Comparison of ENCODE assay signal across 20 cellular contexts in the genomic region with DNA sequence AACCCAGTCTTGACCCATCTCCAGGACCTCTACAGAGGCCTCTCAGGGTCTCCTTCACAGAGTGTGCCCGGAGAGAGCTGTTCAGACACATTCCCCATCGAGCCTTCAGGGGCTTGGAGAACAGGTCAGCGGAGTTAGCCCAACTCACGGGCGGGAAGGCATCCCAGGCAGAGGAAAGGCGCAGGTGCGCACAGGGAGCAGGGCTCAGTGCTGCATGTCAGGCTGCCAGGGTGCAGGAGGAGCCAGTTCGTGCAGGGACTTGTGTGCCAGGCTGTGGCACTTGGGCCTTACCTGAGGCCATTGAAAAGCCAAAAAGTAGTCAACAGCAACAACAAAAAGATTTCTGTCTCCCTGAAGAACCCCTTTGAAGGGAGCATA.
A peak's percentile ranks its signal among the peaks of the same experiment; 100 is the strongest.
DNase-seq lines count a peak whose midpoint lies in the region; ATAC-seq and TF ChIP-seq lines count a peak whose summit lies in the region.
"Had no signal": no experiment of that assay in that cellular context is flagged by ENCODE, and none has a peak within 500 bp of the region (broad histone marks: within the 10 kb centered on the region; RNA-seq: fewer than 3 reads in every experiment).

No MANE protein-coding gene starts in this region.

- no peak for TF ChIP-seq EP300 in gastroesophageal sphincter (IDR thresholded peaks at IDR 0.05)

- CTCF ChIA-PET in MCF 10A (lab: Yijun Ruan, JAX): no interaction called here

- H3K36me3 ChIP-seq in breast epithelium: no peaks in the 10 kb centered on the region
- H3K36me3 ChIP-seq in gastroesophageal sphincter: peaks cover 0 to 19% of the 10 kb centered on the region in 2 donors
- no peaks in the 10 kb centered on the region for H3K36me3 ChIP-seq in uterus

- WGBS in gastroesophageal sphincter (ENCODE audit: low coverage in 1 of 2), 2 donors: 100% methylated on average over 1 of the region's 8 CpGs; no CpG with 5 or more reads in 1 of the 2 donors

- H3K36me3 Mint-ChIP-seq in MCF 10A (ENCODE audit: insufficient read depth, unreplicated experiment): peaks cover 36% of the 10 kb centered on the region

- BruUV-seq in MCF 10A (replicated peaks; lab: Mats Ljungman, UMichigan): no TSS peak

- ATAC-seq in gastroesophageal sphincter (no peak), sciatic nerve (peak; percentile 11)
- ATAC-seq: GM12878, K562 had no signal

- H3K27me3 Mint-ChIP-seq in MCF 10A (ENCODE audit: insufficient read depth, unreplicated experiment): no peaks in the 10 kb centered on the region

- no peaks in the 10 kb centered on the region for H3K9me3 ChIP-seq in breast epithelium
- H3K9me3 ChIP-seq in gastroesophageal sphincter: no peaks in the 10 kb centered on the region
- H3K9me3 ChIP-seq in uterus: no peaks in the 10 kb centered on the region

- POLR2A ChIA-PET in MCF 10A (lab: Yijun Ruan, JAX): interaction anchor here (0.6 kb wide), 1 partner anchor 8 kb away, joined by 3 read pairs; no protein-coding TSS in a partner anchor

- H3K27ac Mint-ChIP-seq in MCF 10A (ENCODE audit: low read depth, unreplicated experiment): no peak overlapping the region
- H3K27ac Mint-ChIP-seq: activated CD4-positive, alpha-beta memory T cell treated with anti-CD3 and anti-CD28 coated beads, Interleukin-2, amount 10 ng/mL, durations not matched to agents 7 days and 5 days had no signal

- TF ChIP-seq CTCF in breast epithelium (IDR thresholded peaks at IDR 0.05): no peak
- no peak for TF ChIP-seq CTCF in MCF 10A (IDR thresholded peaks at IDR 0.05; ENCODE audit: unreplicated experiment)
- TF ChIP-seq CTCF in gastroesophageal sphincter (IDR thresholded peaks at IDR 0.05): no peak
- no peak for TF ChIP-seq CTCF in uterus (IDR thresholded peaks at IDR 0.05)

- intact Hi-C loops in breast epithelium (cut with DNase I; ENCODE audit: low total_unique reads): loop anchor here (10.0 kb wide), 1 partner anchor 115 kb away; a partner anchor contains a TSS
- intact Hi-C loops in MCF 10A (cut with micrococcal nuclease): no loop called here
- intact Hi-C loops in sciatic nerve (cut with DNase I): no loop called here
- intact Hi-C loops in uterus (cut with DNase I; ENCODE audit: low total_unique reads): loop anchor here (10.0 kb wide), 1 partner anchor 115 kb away; a partner anchor contains a TSS

- no peaks in the 10 kb centered on the region for H3K9me3 Mint-ChIP-seq in MCF 10A (ENCODE audit: unreplicated experiment)
- H3K9me3 Mint-ChIP-seq: activated CD4-positive, alpha-beta memory T cell treated with anti-CD3 and anti-CD28 coated beads, Interleukin-2, amount 10 ng/mL, durations not matched to agents 7 days and 5 days had no signal

- H3K4me1 Mint-ChIP-seq in MCF 10A (ENCODE audit: insufficient read depth, unreplicated experiment): peaks cover 10% of the 10 kb centered on the region
- H3K4me1 Mint-ChIP-seq: activated CD4-positive, alpha-beta memory T cell treated with anti-CD3 and anti-CD28 coated beads, Interleukin-2, amount 10 ng/mL, durations not matched to agents 7 days and 5 days had no signal

- TF ChIP-seq POLR2A in breast epithelium (IDR thresholded peaks at IDR 0.05) (no peak), gastroesophageal sphincter (IDR thresholded peaks at IDR 0.05) (no peak), uterus (IDR thresholded peaks at IDR 0.05) (no peak)

- H3K4me3 Mint-ChIP-seq in MCF 10A (ENCODE audit: unreplicated experiment): no peak overlapping the region
- H3K4me3 Mint-ChIP-seq: activated CD4-positive, alpha-beta memory T cell treated with anti-CD3 and anti-CD28 coated beads, Interleukin-2, amount 10 ng/mL, durations not matched to agents 7 days and 5 days had no signal

- H3K4me1 ChIP-seq in breast epithelium: peaks cover 0 to 4% of the 10 kb centered on the region in 2 donors
- peaks cover 0 to 44% (median 11%) of the 10 kb centered on the region in 3 donors for H3K4me1 ChIP-seq in gastroesophageal sphincter
- H3K4me1 ChIP-seq in uterus: peaks cover 0 to 3% of the 10 kb centered on the region in 2 donors

- H3K27ac ChIP-seq in breast epithelium (peak overlapping the region; percentile 69 to 82), gastroesophageal sphincter (peak overlapping the region in 3 of 4 donors; percentile 44 to 71 (median 69)), uterus (peak overlapping the region; percentile 60 to 78)
- H3K27ac ChIP-seq: 22Rv1 had no signal

- DNase-seq in breast epithelium (ENCODE audit: low spot score in 2 of 2) (no peak), MCF 10A (ENCODE audit: unreplicated experiment) (no peak), sciatic nerve (ENCODE audit: low spot score) (no peak), uterus (no peak), HT-29 (ENCODE audit: low spot score) (no peak), NCI-H1105 treated with DMSO at 0.1 percent for 48 hours (lab: John Stamatoyannopoulos, UW) (no peak), DMS 273 (lab: John Stamatoyannopoulos, UW; ENCODE audit: unreplicated experiment) (no peak)
- DNase-seq: activated CD4-positive, alpha-beta memory T cell treated with anti-CD3 and anti-CD28 coated beads, Interleukin-2, amount 10 ng/mL, durations not matched to agents 7 days and 5 days; activated CD4-positive, CD25-positive, alpha-beta regulatory T cell; activated T-cell treated with anti-CD3 and anti-CD28 coated beads for 4 hours; AML-193; DMS79 treated with DMSO at 0.1 percent for 48 hours; NCI-H526; retina; RPMI8226; T-helper 9 cell had no signal

- H3K27me3 ChIP-seq in breast epithelium (no peaks in the 10 kb centered on the region), gastroesophageal sphincter (no peaks in the 10 kb centered on the region), uterus (no peaks in the 10 kb centered on the region)

- H3K4me3 ChIP-seq in breast epithelium (peak overlapping the region in 2 of 3 donors; percentile 23 to 49), gastroesophageal sphincter (no peak overlapping the region), uterus (no peak overlapping the region)
- H3K4me3 ChIP-seq: GM12878, K562 had no signal

Comparison
In these comparisons a context has a peak if more than half of its experiments do, and no peak if none do; other contexts are left out.
1. intact Hi-C loops: an anchor here in breast epithelium (10.0 kb wide) and uterus (10.0 kb wide); none called in MCF 10A and sciatic nerve.
2. H3K4me3 ChIP-seq: peak in breast epithelium (2 of 3); none in gastroesophageal sphincter (0 of 2) and uterus (0 of 2).
3. Peak in every context shown above with its lines, with median percentiles within 50 percentile points of each other: H3K27ac ChIP-seq.